Comparison of ENCODE assay signal across 13 cellular contexts in the genomic region with DNA sequence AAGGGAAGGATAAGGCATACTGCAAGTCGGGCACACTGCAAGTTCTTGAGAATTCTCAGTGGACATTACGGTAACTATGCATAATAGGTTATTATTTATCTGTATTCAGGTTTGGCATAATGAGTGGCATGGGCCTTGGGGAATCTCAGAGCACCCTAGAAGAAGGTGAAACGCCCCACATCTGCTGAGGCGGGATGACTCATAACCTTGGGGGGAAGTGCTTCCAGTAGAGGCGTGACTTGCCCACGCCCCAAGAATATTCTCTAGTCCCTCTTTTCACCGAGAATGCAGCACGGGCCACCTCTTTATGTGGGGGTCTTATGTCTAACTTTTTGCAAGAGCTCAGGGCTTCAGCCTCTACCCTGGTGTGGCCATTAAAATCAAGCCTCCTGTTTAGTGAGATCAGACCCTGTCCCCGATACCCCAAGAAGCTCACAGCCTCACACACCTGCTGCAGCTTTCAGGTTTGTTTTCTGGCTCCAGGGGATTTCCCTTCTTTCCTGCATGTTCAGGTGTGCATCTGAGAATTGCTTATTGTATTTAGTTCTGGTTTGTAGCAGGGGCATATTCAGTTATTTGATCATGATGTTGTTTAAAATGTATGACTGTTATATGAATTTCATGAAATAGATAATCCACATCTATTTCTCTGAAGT. TPM values are rescaled to one million over a fixed set of nuclear protein-coding genes. Genes with fewer than 3 reads are reported as not detected.
A peak's percentile ranks its signal among the peaks of the same experiment; 100 is the strongest.
DNase-seq lines count a peak whose midpoint lies in the region; ATAC-seq, FAIRE-seq and TF ChIP-seq lines count a peak whose summit lies in the region.
"Had no signal": no experiment of that assay in that cellular context is flagged by ENCODE, and none has a peak within 500 bp of the region (broad histone marks: within the 10 kb centered on the region; RNA-seq: fewer than 3 reads in every experiment).

No MANE protein-coding gene starts in this region.

- H3K79me2 ChIP-seq in KMS-11 (ENCODE audit: insufficient read depth, low read depth): 0 out of 2 replicates have a peak, but pooled peaks cover 4% of the 10 kb centered on the region

- no peaks in the 10 kb centered on the region for H4K20me1 ChIP-seq in KMS-11 (ENCODE audit: insufficient read depth)

- H3K36me3 ChIP-seq in KMS-11 (ENCODE audit: insufficient read depth) (no peaks in the 10 kb centered on the region), gastrocnemius medialis (peaks cover 0 to 8% of the 10 kb centered on the region in 2 donors)
- H3K36me3 ChIP-seq: SJCRH30 had no signal

- ATAC-seq in GM19455 (IDR thresholded peaks at IDR 0.05; ENCODE audit: unreplicated experiment) (peak; percentile 90), HG02885 (IDR thresholded peaks at IDR 0.05; ENCODE audit: poor library complexity, unreplicated experiment) (peak; percentile 92), gastrocnemius medialis (no peak)

- H3K4me3 ChIP-seq in KMS-11 (IDR thresholded peaks at IDR 0.05; ENCODE audit: insufficient read depth, low read depth, low read length) (no peak overlapping the region), gastrocnemius medialis (no peak overlapping the region)
- H3K4me3 ChIP-seq: SJCRH30 had no signal

- no peak for TF ChIP-seq POLR2A in GM12891 (IDR thresholded peaks at IDR 0.05; ENCODE audit: low read depth, low read length)
- no peak for TF ChIP-seq POLR2A in gastrocnemius medialis (IDR thresholded peaks at IDR 0.05)

- in situ Hi-C loops in gastrocnemius medialis (cut with MboI; ENCODE audit: low sequenced_read_pairs in 4 of 4): no loop called here

- FAIRE-seq in GM12891 (lab: Jason Lieb, UNC): no peak

- no peak overlapping the region for H3K9ac ChIP-seq in KMS-11

- H3K27me3 ChIP-seq in KMS-11 (ENCODE audit: insufficient read depth, low read depth): no peaks in the 10 kb centered on the region
- H3K27me3 ChIP-seq in gastrocnemius medialis: no peaks in the 10 kb centered on the region
- H3K27me3 ChIP-seq: SJCRH30 had no signal

- DNase-seq in GM12891 (ENCODE audit: insufficient read length, low spot score) (peak; percentile 42), NCI-H524 (lab: John Stamatoyannopoulos, UW) (no peak), ecto neural progenitor cell (ENCODE audit: low spot score) (no peak), retina (no peak), gastrocnemius medialis (no peak)
- DNase-seq: activated CD4-positive, alpha-beta T cell treated with anti-CD3 and anti-CD28 coated beads, Interleukin-2, amount 10 ng/mL, durations not matched to agents 7 days and 5 days; effector memory CD4-positive, alpha-beta T cell; NCI-H2171; SJCRH30; stimulated activated CD4-positive, alpha-beta T cell treated with anti-CD3 and anti-CD28 coated beads, Interleukin-1b, Interleukin-23, amount 100 ng/mL, for 48 hours had no signal

- H3K9me3 ChIP-seq in gastrocnemius medialis: no peaks in the 10 kb centered on the region
- H3K9me3 ChIP-seq: SJCRH30 had no signal

- no peak overlapping the region for H2AFZ ChIP-seq in KMS-11 (ENCODE audit: low read depth)

- H3K27ac ChIP-seq in KMS-11: no peak overlapping the region; the same call in 1 of the 2 replicates
- no peak overlapping the region for H3K27ac ChIP-seq in gastrocnemius medialis
- H3K27ac ChIP-seq: SJCRH30 had no signal

- H3K4me2 ChIP-seq in KMS-11: peak overlapping the region; percentile 31

- H3K4me1 ChIP-seq in KMS-11 (ENCODE audit: low read depth, poor library complexity, severe bottlenecking) (peaks cover 27% of the 10 kb centered on the region), gastrocnemius medialis (no peaks in the 10 kb centered on the region)
- H3K4me1 ChIP-seq: SJCRH30 had no signal

- intact Hi-C loops in gastrocnemius medialis (cut with DNase I; ENCODE audit: low total_unique reads): no loop called here

- no peak for TF ChIP-seq CTCF in KMS-11 (conservative IDR thresholded peaks at IDR 0.05; ENCODE audit: low read depth, low read length)
- TF ChIP-seq CTCF in gastrocnemius medialis (IDR thresholded peaks at IDR 0.05 in 4 of 5, conservative IDR thresholded peaks at IDR 0.05 in 1 of 5): no peak

TF ChIP-seq in GM12891, 5 proteins besides CTCF, POLR2A, EP300 and RAD21:
- TF ChIP-seq POLR2AphosphoS5 (IDR thresholded peaks at IDR 0.05; ENCODE audit: low read depth, low read length) (no peak), TAF1 (IDR thresholded peaks at IDR 0.05; ENCODE audit: low read depth, low read length) (no peak), PAX5 (IDR thresholded peaks at IDR 0.05; ENCODE audit: insufficient read depth, low read length, severe bottlenecking) (no peak), SPI1 (IDR thresholded peaks at IDR 0.05; ENCODE audit: low read depth, low read length) (peak; percentile 88), POU2F2 (IDR thresholded peaks at IDR 0.05; ENCODE audit: low read depth, low read length) (no peak)

RNA-seq across cellular contexts. Expression of a gene that starts 19.1 kb away (rescaled TPM):
- polyA plus RNA-seq in GM12891 (2012; ENCODE audit: low read depth, missing spikeins): 6.5 TPM
- 1 to 10 TPM; 3.3 to 8.0 (median 3.9) TPM for total RNA-seq in gastrocnemius medialis

Comparison
In these comparisons a context has a peak if more than half of its experiments do, and no peak if none do; other contexts are left out.
1. ATAC-seq: peak in GM19455 (single experiment) and HG02885 (single experiment); none in gastrocnemius medialis (0 of 2).